30 cellular contexts compared by ENCODE assay signal in the genomic region with DNA sequence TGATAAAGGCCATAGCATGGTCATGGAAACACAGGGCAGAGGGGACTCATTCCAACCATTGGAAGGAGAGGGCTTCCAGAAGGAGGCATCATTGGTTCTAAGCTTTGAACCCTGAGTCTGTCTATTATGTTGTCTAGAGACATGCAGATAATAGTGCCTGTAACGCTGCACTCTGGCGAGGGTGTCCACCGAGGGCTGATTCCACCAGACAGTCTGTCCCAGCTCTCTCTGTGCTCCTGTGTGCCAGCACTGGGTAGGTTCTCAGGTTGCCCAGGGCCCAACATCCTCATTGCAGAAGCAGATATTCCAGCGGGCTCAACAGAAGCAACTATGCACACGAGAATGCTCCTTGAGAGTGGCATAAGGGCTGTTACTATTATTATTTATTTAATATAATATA.
"Had no signal": no experiment of that assay in that cellular context is flagged by ENCODE, and none has a peak within 500 bp of the region (broad histone marks: within the 10 kb centered on the region; RNA-seq: fewer than 3 reads in every experiment).

No MANE protein-coding gene starts in this region.

- H3K9me3 ChIP-seq: colonic mucosa, esophagus squamous epithelium, lower lobe of right lung, mucosa of descending colon, prostate gland, suprapubic skin, vagina had no signal

- H3K4me1 Mint-ChIP-seq: immature natural killer cell; neural crest cell; stimulated activated naive CD8-positive, alpha-beta T cell treated with anti-CD3 and anti-CD28 coated beads, Interleukin-15, amount 100 ng/mL, for 72 hours had no signal

- H3K9me3 Mint-ChIP-seq: natural killer cell treated with Interleukin-12 subunit alpha and Interleukin-12 subunit beta and Interleukin-15 and Interleukin-18, amount 100 ng/mL, for 72 hours; neural crest cell had no signal

- H3K4me1 ChIP-seq: colonic mucosa, lower lobe of right lung, prostate gland, spleen, vagina had no signal

- H3K27me3 ChIP-seq: colonic mucosa, vagina had no signal

- H3K4me3 Mint-ChIP-seq: immature natural killer cell; mesothelial cell of epicardium; natural killer cell treated with Interleukin-12 subunit alpha and Interleukin-12 subunit beta and Interleukin-15 and Interleukin-18, amount 100 ng/mL, for 72 hours; neural crest cell; stimulated activated naive CD8-positive, alpha-beta T cell treated with anti-CD3 and anti-CD28 coated beads, Interleukin-15, amount 100 ng/mL, for 72 hours had no signal

- FAIRE-seq: endometrium had no signal

- H3K4me3 ChIP-seq: colonic mucosa, esophagus squamous epithelium, heart right ventricle, lower lobe of right lung, mucosa of descending colon, skin epidermis, spleen, suprapubic skin, vagina had no signal

- H3K36me3 ChIP-seq: colonic mucosa, esophagus squamous epithelium, heart right ventricle, lower lobe of right lung, prostate gland, spleen, suprapubic skin, vagina had no signal

- ATAC-seq: heart right ventricle; left ventricle myocardium superior; natural killer cell treated with Interleukin-12 subunit alpha and Interleukin-12 subunit beta and Interleukin-15 and Interleukin-18, amount 100 ng/mL, for 72 hours; right cardiac atrium; stimulated activated naive CD8-positive, alpha-beta T cell treated with anti-CD3 and anti-CD28 coated beads, Interleukin-15, amount 100 ng/mL, for 72 hours had no signal

- H3K36me3 Mint-ChIP-seq: immature natural killer cell; mesothelial cell of epicardium; naive B cell; natural killer cell treated with Interleukin-12 subunit alpha and Interleukin-12 subunit beta and Interleukin-15 and Interleukin-18, amount 100 ng/mL, for 72 hours had no signal

- DNase-seq: dermis blood vessel endothelial cell; effector memory CD4-positive, alpha-beta T cell; erythroblast; esophagus squamous epithelium; foreskin melanocyte; glutamatergic neuron; heart right ventricle; hypothalamus; immature natural killer cell; islet precursor cell; kidney glomerular epithelial cell; left ventricle myocardium superior; lower lobe of right lung; mucosa of descending colon; naive B cell; right cardiac atrium; spleen; stimulated activated CD4-positive, alpha-beta T cell treated with anti-CD3 and anti-CD28 coated beads, Interleukin-4, amount 100 ng/mL, for 4 hours; stimulated activated naive CD4-positive, alpha-beta T cell; stimulated activated naive CD8-positive, alpha-beta T cell treated with anti-CD3 and anti-CD28 coated beads, Interleukin-15, amount 100 ng/mL, for 72 hours; trophoblast cell had no signal

- H3K27ac ChIP-seq: esophagus squamous epithelium, heart right ventricle, lower lobe of right lung, skin epidermis, spleen, suprapubic skin, vagina had no signal
